ENCODE assay signal across 1 cellular context in the genomic region with DNA sequence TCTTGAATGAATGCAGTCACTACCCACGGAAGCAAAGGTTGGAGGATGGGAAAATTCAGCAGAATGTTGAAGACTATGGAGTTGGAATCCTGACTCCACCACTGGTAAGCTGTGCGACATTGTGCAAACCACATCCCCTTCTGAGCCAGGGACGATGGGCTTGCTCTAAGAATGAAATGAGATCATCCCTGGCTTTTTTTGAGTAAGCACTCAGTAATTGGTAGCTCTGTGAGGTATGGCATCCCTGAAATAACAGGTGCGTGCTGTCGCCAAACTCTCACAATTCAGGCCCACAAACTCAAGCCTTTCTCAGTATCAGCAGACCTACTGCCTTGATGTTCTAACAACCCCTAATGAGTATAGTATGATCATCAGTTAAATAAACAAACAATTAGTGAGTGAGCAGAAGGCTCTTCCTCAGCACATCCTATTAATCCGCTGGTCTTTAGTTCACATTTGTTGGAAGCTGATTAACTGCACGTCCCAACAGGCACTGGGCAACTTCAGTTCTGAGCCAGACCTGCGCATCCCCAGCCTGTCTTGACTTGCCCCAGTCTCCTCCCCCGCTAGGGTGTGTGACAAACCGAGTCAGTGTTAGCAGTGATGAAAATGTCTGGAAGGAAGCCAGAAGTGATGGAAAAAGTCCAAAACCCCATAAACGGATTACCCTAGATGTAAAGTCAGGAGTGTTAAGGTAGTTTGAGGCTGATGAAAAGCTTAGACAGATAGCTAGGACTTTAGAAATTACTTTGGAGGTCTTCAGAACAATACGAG.
TF ChIP-seq lines count a peak whose summit lies in the region.

No MANE protein-coding gene starts in this region.

TF ChIP-seq in SK-N-SH, 30 proteins besides CTCF, POLR2A, EP300 and RAD21 (continued from another document):
- TF ChIP-seq, protein P1, sequence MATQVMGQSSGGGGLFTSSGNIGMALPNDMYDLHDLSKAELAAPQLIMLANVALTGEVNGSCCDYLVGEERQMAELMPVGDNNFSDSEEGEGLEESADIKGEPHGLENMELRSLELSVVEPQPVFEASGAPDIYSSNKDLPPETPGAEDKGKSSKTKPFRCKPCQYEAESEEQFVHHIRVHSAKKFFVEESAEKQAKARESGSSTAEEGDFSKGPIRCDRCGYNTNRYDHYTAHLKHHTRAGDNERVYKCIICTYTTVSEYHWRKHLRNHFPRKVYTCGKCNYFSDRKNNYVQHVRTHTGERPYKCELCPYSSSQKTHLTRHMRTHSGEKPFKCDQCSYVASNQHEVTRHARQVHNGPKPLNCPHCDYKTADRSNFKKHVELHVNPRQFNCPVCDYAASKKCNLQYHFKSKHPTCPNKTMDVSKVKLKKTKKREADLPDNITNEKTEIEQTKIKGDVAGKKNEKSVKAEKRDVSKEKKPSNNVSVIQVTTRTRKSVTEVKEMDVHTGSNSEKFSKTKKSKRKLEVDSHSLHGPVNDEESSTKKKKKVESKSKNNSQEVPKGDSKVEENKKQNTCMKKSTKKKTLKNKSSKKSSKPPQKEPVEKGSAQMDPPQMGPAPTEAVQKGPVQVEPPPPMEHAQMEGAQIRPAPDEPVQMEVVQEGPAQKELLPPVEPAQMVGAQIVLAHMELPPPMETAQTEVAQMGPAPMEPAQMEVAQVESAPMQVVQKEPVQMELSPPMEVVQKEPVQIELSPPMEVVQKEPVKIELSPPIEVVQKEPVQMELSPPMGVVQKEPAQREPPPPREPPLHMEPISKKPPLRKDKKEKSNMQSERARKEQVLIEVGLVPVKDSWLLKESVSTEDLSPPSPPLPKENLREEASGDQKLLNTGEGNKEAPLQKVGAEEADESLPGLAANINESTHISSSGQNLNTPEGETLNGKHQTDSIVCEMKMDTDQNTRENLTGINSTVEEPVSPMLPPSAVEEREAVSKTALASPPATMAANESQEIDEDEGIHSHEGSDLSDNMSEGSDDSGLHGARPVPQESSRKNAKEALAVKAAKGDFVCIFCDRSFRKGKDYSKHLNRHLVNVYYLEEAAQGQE (IDR thresholded peaks at IDR 0.05; ENCODE audit: low read depth, low read length) = no peak
- TF ChIP-seq FOXM1 (IDR thresholded peaks at IDR 0.05; ENCODE audit: low read depth) (no peak), YY1 (IDR thresholded peaks at IDR 0.05; ENCODE audit: low read depth) (no peak)
